ENCODE assay signal across 9 cellular contexts in the genomic region with DNA sequence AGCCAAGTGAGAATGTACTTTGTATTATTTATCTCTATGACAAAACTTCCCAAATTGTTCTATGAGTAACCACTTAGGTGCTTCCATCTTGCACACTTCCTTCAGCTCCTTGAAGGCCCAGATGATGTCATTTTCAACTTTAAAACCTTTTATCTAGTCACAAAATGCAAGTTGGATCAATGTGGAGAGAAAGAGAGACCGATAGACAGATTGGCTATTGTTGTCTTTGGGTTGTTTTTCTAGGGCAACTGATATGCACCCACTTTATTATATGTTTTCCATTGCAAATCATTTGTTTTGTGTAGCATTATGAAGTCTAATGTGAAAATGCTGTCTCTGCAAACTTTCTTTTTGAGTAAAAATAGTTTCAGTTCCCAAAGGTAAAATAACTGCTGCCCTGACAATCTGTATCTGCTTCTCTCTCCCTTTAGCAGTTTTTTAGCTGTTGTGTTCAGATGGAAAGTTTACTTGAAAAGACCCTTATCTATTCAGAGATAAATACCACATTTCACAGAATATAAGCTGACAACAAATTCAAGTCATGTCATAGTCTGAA.
DNase-seq lines count a peak whose midpoint lies in the region; ATAC-seq and TF ChIP-seq lines count a peak whose summit lies in the region.
"Had no signal": no experiment of that assay in that cellular context is flagged by ENCODE, and none has a peak within 500 bp of the region (broad histone marks: within the 10 kb centered on the region; RNA-seq: fewer than 3 reads in every experiment).

No MANE protein-coding gene starts in this region.

- ATAC-seq in GM18873 (IDR thresholded peaks at IDR 0.05; ENCODE audit: low FRiP score, unreplicated experiment) (peak; percentile 88), HG02571 (IDR thresholded peaks at IDR 0.05; ENCODE audit: unreplicated experiment) (peak; percentile 81), HG03571 (IDR thresholded peaks at IDR 0.05; ENCODE audit: unreplicated experiment) (peak; percentile 83)
- ATAC-seq in activated CD8-positive, alpha-beta T cell treated with anti-CD3 and anti-CD28 coated beads for 36 hours, result no peak

- H3K36me3 Mint-ChIP-seq in nephron (ENCODE audit: low read depth), result no peaks in the 10 kb centered on the region
- no peaks in the 10 kb centered on the region for H3K36me3 Mint-ChIP-seq in activated CD8-positive, alpha-beta T cell treated with anti-CD3 and anti-CD28 coated beads for 36 hours (ENCODE audit: low read depth)

- TF ChIP-seq CTCF in nephron (IDR thresholded peaks at IDR 0.05; ENCODE audit: unreplicated experiment in 3 of 3), result no peak
- TF ChIP-seq CTCF in activated CD8-positive, alpha-beta T cell treated with anti-CD3 and anti-CD28 coated beads for 36 hours (IDR thresholded peaks at IDR 0.05), result no peak
- TF ChIP-seq CTCF in lower leg skin (IDR thresholded peaks at IDR 0.05), result no peak

- H3K27me3 Mint-ChIP-seq in nephron (ENCODE audit: low read depth), result no peaks in the 10 kb centered on the region
- no peaks in the 10 kb centered on the region for H3K27me3 Mint-ChIP-seq in activated CD8-positive, alpha-beta T cell treated with anti-CD3 and anti-CD28 coated beads for 36 hours

- no peak for TF ChIP-seq POLR2A in lower leg skin (IDR thresholded peaks at IDR 0.05)

- peak overlapping the region in 2 of 3 experiments; percentile 63 to 85 for H3K27ac Mint-ChIP-seq in nephron
- H3K27ac Mint-ChIP-seq in activated CD8-positive, alpha-beta T cell treated with anti-CD3 and anti-CD28 coated beads for 36 hours, result no peak overlapping the region

- H3K4me1 Mint-ChIP-seq in nephron, result peaks cover 30% of the 10 kb centered on the region
- H3K4me1 Mint-ChIP-seq in activated CD8-positive, alpha-beta T cell treated with anti-CD3 and anti-CD28 coated beads for 36 hours (ENCODE audit: low read depth), result no peaks in the 10 kb centered on the region

- no peak for DNase-seq in activated CD8-positive, alpha-beta T cell treated with anti-CD3 and anti-CD28 coated beads for 36 hours
- DNase-seq in foreskin melanocyte (no peak), hepatic stellate cell (ENCODE audit: low spot score) (no peak), lower leg skin (ENCODE audit: low spot score in 2 of 2) (no peak)
- DNase-seq: activated naive CD4-positive, alpha-beta T cell treated with Interleukin-2 at 50 U/mL for 16 hours had no signal

- H3K9me3 Mint-ChIP-seq in nephron, result no peaks in the 10 kb centered on the region
- no peaks in the 10 kb centered on the region for H3K9me3 Mint-ChIP-seq in activated CD8-positive, alpha-beta T cell treated with anti-CD3 and anti-CD28 coated beads for 36 hours

- POLR2A ChIA-PET in activated CD8-positive, alpha-beta T cell treated with anti-CD3 and anti-CD28 coated beads for 36 hours (lab: Charles Lee), result interaction anchor here (1.1 kb wide), 1 partner anchor 10 kb away, joined by 3 read pairs; no protein-coding TSS in a partner anchor

- intact Hi-C loops in activated CD8-positive, alpha-beta T cell treated with anti-CD3 and anti-CD28 coated beads for 36 hours (cut with micrococcal nuclease), result no loop called here
- intact Hi-C loops in lower leg skin (cut with DNase I; ENCODE audit: low total_unique reads), result no loop called here

- no peak overlapping the region for H3K4me3 ChIP-seq in lower leg skin (ENCODE audit: low read depth, poor library complexity, severe bottlenecking)

- 81 to 90% methylated on average over 1 of the region's 1 CpG for WGBS in lower leg skin, 2 donors

- CTCF ChIA-PET in activated CD8-positive, alpha-beta T cell treated with anti-CD3 and anti-CD28 coated beads for 36 hours (lab: Charles Lee), result no interaction called here

- no peak overlapping the region for H3K4me3 Mint-ChIP-seq in nephron
- H3K4me3 Mint-ChIP-seq in activated CD8-positive, alpha-beta T cell treated with anti-CD3 and anti-CD28 coated beads for 36 hours, result no peak overlapping the region
